1 cellular context compared by ENCODE assay signal in the genomic region with DNA sequence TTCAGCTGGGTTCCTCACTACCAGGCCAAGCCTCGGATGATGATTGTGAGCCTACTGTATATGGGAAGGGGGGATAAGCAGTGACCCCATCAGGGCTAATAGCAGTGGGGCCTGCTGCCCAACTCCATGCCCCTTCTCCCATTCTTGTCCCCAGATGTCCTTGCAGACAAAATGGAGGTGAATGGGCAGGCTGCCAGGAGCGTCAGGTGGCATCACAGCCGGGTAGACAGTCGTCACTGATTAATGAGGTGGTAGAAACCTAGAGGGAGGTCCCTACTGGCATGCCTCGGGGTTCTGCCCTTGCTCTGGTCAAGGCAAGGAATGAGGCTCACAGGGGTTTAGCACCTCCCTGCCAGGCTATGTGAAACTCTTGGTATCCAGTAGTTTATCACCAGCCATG.
TF ChIP-seq lines count a peak whose summit lies in the region.

No MANE protein-coding gene starts in this region.

TF ChIP-seq in IMR-90, 13 proteins besides CTCF, POLR2A, EP300 and RAD21:
- TF ChIP-seq MAFK (IDR thresholded peaks at IDR 0.05; ENCODE audit: low read depth, low read length) (no peak), FOS (IDR thresholded peaks at IDR 0.05; ENCODE audit: low read depth, low read length) (no peak), RCOR1 (IDR thresholded peaks at IDR 0.05; ENCODE audit: insufficient replicate concordance, low read length) (no peak), NFE2L2 (IDR thresholded peaks at IDR 0.05; ENCODE audit: low read depth, low read length) (no peak), MAZ (IDR thresholded peaks at IDR 0.05; ENCODE audit: borderline replicate concordance, low read depth, low read length) (no peak), CEBPB (IDR thresholded peaks at IDR 0.05; ENCODE audit: low read depth, low read length) (no peak), RFX5 (IDR thresholded peaks at IDR 0.05; ENCODE audit: low read depth, low read length) (no peak), CHD1 (IDR thresholded peaks at IDR 0.05; ENCODE audit: low read depth, low read length) (no peak)
- TF ChIP-seq, protein P1, sequence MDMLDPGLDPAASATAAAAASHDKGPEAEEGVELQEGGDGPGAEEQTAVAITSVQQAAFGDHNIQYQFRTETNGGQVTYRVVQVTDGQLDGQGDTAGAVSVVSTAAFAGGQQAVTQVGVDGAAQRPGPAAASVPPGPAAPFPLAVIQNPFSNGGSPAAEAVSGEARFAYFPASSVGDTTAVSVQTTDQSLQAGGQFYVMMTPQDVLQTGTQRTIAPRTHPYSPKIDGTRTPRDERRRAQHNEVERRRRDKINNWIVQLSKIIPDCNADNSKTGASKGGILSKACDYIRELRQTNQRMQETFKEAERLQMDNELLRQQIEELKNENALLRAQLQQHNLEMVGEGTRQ (IDR thresholded peaks at IDR 0.05; ENCODE audit: low read depth, low read length), result no peak
- TF ChIP-seq, protein P2, sequence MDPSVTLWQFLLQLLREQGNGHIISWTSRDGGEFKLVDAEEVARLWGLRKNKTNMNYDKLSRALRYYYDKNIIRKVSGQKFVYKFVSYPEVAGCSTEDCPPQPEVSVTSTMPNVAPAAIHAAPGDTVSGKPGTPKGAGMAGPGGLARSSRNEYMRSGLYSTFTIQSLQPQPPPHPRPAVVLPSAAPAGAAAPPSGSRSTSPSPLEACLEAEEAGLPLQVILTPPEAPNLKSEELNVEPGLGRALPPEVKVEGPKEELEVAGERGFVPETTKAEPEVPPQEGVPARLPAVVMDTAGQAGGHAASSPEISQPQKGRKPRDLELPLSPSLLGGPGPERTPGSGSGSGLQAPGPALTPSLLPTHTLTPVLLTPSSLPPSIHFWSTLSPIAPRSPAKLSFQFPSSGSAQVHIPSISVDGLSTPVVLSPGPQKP (IDR thresholded peaks at IDR 0.05; ENCODE audit: borderline replicate concordance, low read depth, low read length), result no peak
